In the genomic region with DNA sequence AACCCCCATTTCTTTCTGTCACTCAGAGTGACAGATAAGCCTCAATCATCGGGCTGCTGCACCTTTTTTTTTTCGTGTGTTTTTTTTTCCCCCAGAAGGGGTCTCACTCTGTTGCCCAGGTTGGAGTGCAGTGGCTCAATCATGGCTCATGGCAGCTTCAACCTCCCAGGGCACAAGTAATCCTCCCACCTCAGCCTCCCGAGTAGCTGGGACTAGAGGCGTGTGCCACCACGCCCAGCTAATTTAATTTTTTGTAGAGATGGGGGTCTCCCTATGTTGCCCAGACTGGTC, we compare ENCODE assay signal across 25 cellular contexts. TPM values are rescaled to one million over a fixed set of nuclear protein-coding genes. Genes with fewer than 3 reads are reported as not detected.
DNase-seq lines count a peak whose midpoint lies in the region; ATAC-seq and TF ChIP-seq lines count a peak whose summit lies in the region.
"Had no signal": no experiment of that assay in that cellular context is flagged by ENCODE, and none has a peak within 500 bp of the region (broad histone marks: within the 10 kb centered on the region; RNA-seq: fewer than 3 reads in every experiment).

No MANE protein-coding gene starts in this region.

- no peak overlapping the region for H3K23ac ChIP-seq in H9 (ENCODE audit: insufficient read length, low read depth, low read length)

- no peak overlapping the region for H4K8ac ChIP-seq in H9 (replicated peaks; ENCODE audit: insufficient read length, low read depth, low read length)

- H3K9me3 ChIP-seq in H9 (ENCODE audit: control insufficient read depth, low read depth, low read length): no peaks in the 10 kb centered on the region
- no peaks in the 10 kb centered on the region for H3K9me3 ChIP-seq in iPS-20b (ENCODE audit: insufficient read depth, low read depth, low read length)
- no peaks in the 10 kb centered on the region for H3K9me3 ChIP-seq in prostate gland
- H3K9me3 ChIP-seq: esophagus muscularis mucosa, heart right ventricle, upper lobe of left lung had no signal

- H2BK20ac ChIP-seq in H9 (ENCODE audit: low read depth, low read length, poor library complexity, severe bottlenecking): no peak overlapping the region

- H2BK5ac ChIP-seq in H9 (ENCODE audit: insufficient read length, low read length): no peak overlapping the region

- H2BK120ac ChIP-seq in H9 (ENCODE audit: low read depth, low read length, poor library complexity, severe bottlenecking): no peak overlapping the region

- no peaks in the 10 kb centered on the region; the same call in 1 of the 2 replicates for H3K4me1 ChIP-seq in H9 (ENCODE audit: insufficient read depth, low read length)
- no peaks in the 10 kb centered on the region for H3K4me1 ChIP-seq in iPS-20b (ENCODE audit: insufficient read depth, low read length)
- no peaks in the 10 kb centered on the region for H3K4me1 ChIP-seq in prostate gland (replicated peaks)
- H3K4me1 ChIP-seq: foreskin keratinocyte had no signal

- no peaks in the 10 kb centered on the region for H3K36me3 Mint-ChIP-seq in H9 (ENCODE audit: insufficient read depth in 1 of 3, low read depth in 3 of 3)
- H3K36me3 Mint-ChIP-seq in WTC11: no peaks in the 10 kb centered on the region
- H3K36me3 Mint-ChIP-seq in activated T-helper 1 cell treated with anti-CD3 and anti-CD28 coated beads, Interleukin-12 subunit alpha, Interleukin-12 subunit beta, Interleukin-2, Interleukin-4 antibody, amounts not matched to agents 30 ng/mL and 10 ng/mL and 1 ng/mL, durations not matched to agents 14 hours and 24 hours and 36 hours (ENCODE audit: low read depth): no peaks in the 10 kb centered on the region
- H3K36me3 Mint-ChIP-seq: activated naive CD4-positive, alpha-beta T cell treated with anti-CD3 and anti-CD28 coated beads, Interleukin-2, amount 10 ng/mL, durations not matched to agents 7 days and 5 days; memory B cell had no signal

- no peak for ATAC-seq in WTC11
- ATAC-seq: foreskin keratinocyte, Right ventricle myocardium inferior had no signal

- no peaks in the 10 kb centered on the region for H3K79me2 ChIP-seq in H9 (ENCODE audit: insufficient read depth, low read length)

- no peak overlapping the region for H2AK5ac ChIP-seq in H9 (ENCODE audit: insufficient read length, low read length)

- no peaks in the 10 kb centered on the region for H3K79me1 ChIP-seq in H9 (ENCODE audit: insufficient read depth, low read depth, low read length, poor library complexity, severe bottlenecking)

- no peak overlapping the region for H4K91ac ChIP-seq in H9 (ENCODE audit: insufficient read length, low read depth, low read length)

- H3K23me2 ChIP-seq in H9 (ENCODE audit: insufficient read length, low read depth, low read length, poor library complexity, severe bottlenecking): peaks cover 13% of the 10 kb centered on the region

- H3K36me3 ChIP-seq in iPS-20b (ENCODE audit: insufficient read depth, low read depth, low read length) (no peaks in the 10 kb centered on the region), prostate gland (no peaks in the 10 kb centered on the region)
- H3K36me3 ChIP-seq: cardiac muscle cell, esophagus muscularis mucosa, heart right ventricle, upper lobe of left lung had no signal

- peaks cover 10% of the 10 kb centered on the region; the same call in 1 of the 2 replicates for H3K27me3 ChIP-seq in H9 (ENCODE audit: insufficient read depth, low read length)
- H3K27me3 ChIP-seq in iPS-20b (ENCODE audit: insufficient read depth, low read length): peaks cover 60% of the 10 kb centered on the region
- H3K27me3 ChIP-seq in prostate gland (replicated peaks; ENCODE audit: insufficient read depth): no peaks in the 10 kb centered on the region

- H3K27me3 Mint-ChIP-seq in H9 (ENCODE audit: low read depth) (peaks cover 43% of the 10 kb centered on the region), WTC11 (ENCODE audit: low read depth) (peaks cover 35% of the 10 kb centered on the region)
- peaks cover 35% of the 10 kb centered on the region for H3K27me3 Mint-ChIP-seq in activated T-helper 1 cell treated with anti-CD3 and anti-CD28 coated beads, Interleukin-12 subunit alpha, Interleukin-12 subunit beta, Interleukin-2, Interleukin-4 antibody, amounts not matched to agents 30 ng/mL and 10 ng/mL and 1 ng/mL, durations not matched to agents 14 hours and 24 hours and 36 hours (ENCODE audit: insufficient read depth)

- H3K4ac ChIP-seq in H9 (ENCODE audit: low read depth, low read length): no peak overlapping the region

- peaks cover 25 to 29% of the 10 kb centered on the region in 2 experiments for H3K4me1 Mint-ChIP-seq in H9
- peaks cover 23% of the 10 kb centered on the region for H3K4me1 Mint-ChIP-seq in WTC11
- no peaks in the 10 kb centered on the region for H3K4me1 Mint-ChIP-seq in activated T-helper 1 cell treated with anti-CD3 and anti-CD28 coated beads, Interleukin-12 subunit alpha, Interleukin-12 subunit beta, Interleukin-2, Interleukin-4 antibody, amounts not matched to agents 30 ng/mL and 10 ng/mL and 1 ng/mL, durations not matched to agents 14 hours and 24 hours and 36 hours (ENCODE audit: low read depth)
- H3K4me1 Mint-ChIP-seq: B cell, memory B cell had no signal

- H3K18ac ChIP-seq in H9 (ENCODE audit: insufficient read length, low read depth, low read length): no peak overlapping the region

- no peak overlapping the region for H2BK12ac ChIP-seq in H9 (ENCODE audit: insufficient read length, low read depth, low read length)

- POLR2A ChIA-PET in WTC11 (lab: Charles Lee): no interaction called here

- CTCF ChIA-PET in WTC11 (lab: Charles Lee): interaction anchor here (1.0 kb wide), 1 partner anchor 53 kb away, joined by 3 read pairs; no protein-coding TSS in a partner anchor

- H3K27ac Mint-ChIP-seq in H9 (no peak overlapping the region), WTC11 (no peak overlapping the region)
- H3K27ac Mint-ChIP-seq in activated T-helper 1 cell treated with anti-CD3 and anti-CD28 coated beads, Interleukin-12 subunit alpha, Interleukin-12 subunit beta, Interleukin-2, Interleukin-4 antibody, amounts not matched to agents 30 ng/mL and 10 ng/mL and 1 ng/mL, durations not matched to agents 14 hours and 24 hours and 36 hours: no peak overlapping the region
- H3K27ac Mint-ChIP-seq: activated CD4-positive, alpha-beta T cell treated with anti-CD3 and anti-CD28 coated beads, Interleukin-2, amount 10 ng/mL, durations not matched to agents 7 days and 5 days; activated naive CD4-positive, alpha-beta T cell treated with anti-CD3 and anti-CD28 coated beads, Interleukin-2, amount 10 ng/mL, durations not matched to agents 7 days and 5 days; B cell; memory B cell; T-helper 2 cell treated with Interferon-gamma antibody and Interleukin-4, amounts not matched to agents 5 μg/mL and 100 μg/mL, for 36 hours had no signal

- WGBS in H9 (ENCODE audit: extremely low coverage, insufficient read length, low lambda C conversion rate): no CpG with 5 or more reads among the region's 5 CpGs
- 72% methylated on average over 5 of the region's 5 CpGs for WGBS in prostate gland

- DNase-seq in H9 (no peak), WTC11 (ENCODE audit: low spot score) (no peak), prostate gland (ENCODE audit: low spot score) (no peak), RKO (ENCODE audit: low spot score) (no peak), NCI-H345 (lab: John Stamatoyannopoulos, UW) (no peak), HUDEP-2 (lab: John Stamatoyannopoulos, UW; ENCODE audit: unreplicated experiment in 76 of 76) (no peak)
- no peak for DNase-seq in activated T-helper 1 cell treated with anti-CD3 and anti-CD28 coated beads, Interleukin-12 subunit alpha, Interleukin-12 subunit beta, Interleukin-2, Interleukin-4 antibody, amounts not matched to agents 30 ng/mL and 10 ng/mL and 1 ng/mL, durations not matched to agents 14 hours and 24 hours and 36 hours (ENCODE audit: low spot score)
- DNase-seq: activated CD4-positive, alpha-beta T cell treated with anti-CD3 and anti-CD28 coated beads, Interleukin-2, amount 10 ng/mL, durations not matched to agents 7 days and 5 days; activated naive CD4-positive, alpha-beta T cell treated with anti-CD3 and anti-CD28 coated beads, Interleukin-2, amount 10 ng/mL, durations not matched to agents 7 days and 5 days; cortex of kidney; DMS79; foreskin keratinocyte; heart right ventricle; stimulated activated CD4-positive, alpha-beta T cell treated with anti-CD3 and anti-CD28 coated beads, Interleukin-2, amount 100 ng/mL, for 24 hours; upper lobe of left lung had no signal

- H3K14ac ChIP-seq in H9 (ENCODE audit: insufficient read depth, low read length): no peak overlapping the region

- no peaks in the 10 kb centered on the region for H3K9me3 Mint-ChIP-seq in H9
- H3K9me3 Mint-ChIP-seq in WTC11: no peaks in the 10 kb centered on the region
- H3K9me3 Mint-ChIP-seq in activated T-helper 1 cell treated with anti-CD3 and anti-CD28 coated beads, Interleukin-12 subunit alpha, Interleukin-12 subunit beta, Interleukin-2, Interleukin-4 antibody, amounts not matched to agents 30 ng/mL and 10 ng/mL and 1 ng/mL, durations not matched to agents 14 hours and 24 hours and 36 hours: no peaks in the 10 kb centered on the region
- H3K9me3 Mint-ChIP-seq: activated CD4-positive, alpha-beta T cell treated with anti-CD3 and anti-CD28 coated beads, Interleukin-2, amount 10 ng/mL, durations not matched to agents 7 days and 5 days; activated naive CD4-positive, alpha-beta T cell treated with anti-CD3 and anti-CD28 coated beads, Interleukin-2, amount 10 ng/mL, durations not matched to agents 7 days and 5 days; memory B cell; T-helper 2 cell treated with Interferon-gamma antibody and Interleukin-4, amounts not matched to agents 5 μg/mL and 100 μg/mL, for 36 hours had no signal

- TF ChIP-seq POLR2A in prostate gland (IDR thresholded peaks at IDR 0.05): no peak

- peak overlapping the region; percentile 66 for H3K4me2 ChIP-seq in H9 (ENCODE audit: insufficient read depth, insufficient read length, low read length)

- no peak overlapping the region for H3T11ph ChIP-seq in H9 (ENCODE audit: low read length)

- no peak overlapping the region for H4K5ac ChIP-seq in H9 (ENCODE audit: insufficient read length, low read depth, low read length)

- intact Hi-C loops in prostate gland (cut with DNase I): no loop called here
- intact Hi-C loops in activated T-helper 1 cell treated with anti-CD3 and anti-CD28 coated beads, Interleukin-12 subunit alpha, Interleukin-12 subunit beta, Interleukin-2, Interleukin-4 antibody, amounts not matched to agents 30 ng/mL and 10 ng/mL and 1 ng/mL, durations not matched to agents 14 hours and 24 hours and 36 hours (cut with micrococcal nuclease): no loop called here

- H3K4me3 Mint-ChIP-seq in H9 (peak overlapping the region; percentile 75 to 78), WTC11 (peak overlapping the region; percentile 70)
- no peak overlapping the region for H3K4me3 Mint-ChIP-seq in activated T-helper 1 cell treated with anti-CD3 and anti-CD28 coated beads, Interleukin-12 subunit alpha, Interleukin-12 subunit beta, Interleukin-2, Interleukin-4 antibody, amounts not matched to agents 30 ng/mL and 10 ng/mL and 1 ng/mL, durations not matched to agents 14 hours and 24 hours and 36 hours
- H3K4me3 Mint-ChIP-seq: activated CD4-positive, alpha-beta T cell treated with anti-CD3 and anti-CD28 coated beads, Interleukin-2, amount 10 ng/mL, durations not matched to agents 7 days and 5 days; activated naive CD4-positive, alpha-beta T cell treated with anti-CD3 and anti-CD28 coated beads, Interleukin-2, amount 10 ng/mL, durations not matched to agents 7 days and 5 days; B cell; memory B cell; T-helper 2 cell treated with Interferon-gamma antibody and Interleukin-4, amounts not matched to agents 5 μg/mL and 100 μg/mL, for 36 hours had no signal

- H3K56ac ChIP-seq in H9 (ENCODE audit: insufficient read length, low read depth, low read length): no peak overlapping the region

- H3K4me3 ChIP-seq in iPS-20b (ENCODE audit: low read length): peak overlapping the region; percentile 67
- peak overlapping the region in 1 of 2 donors; percentile 72 for H3K4me3 ChIP-seq in prostate gland
- H3K4me3 ChIP-seq: esophagus muscularis mucosa, heart right ventricle had no signal

- H2AFZ ChIP-seq in H9 (ENCODE audit: low read length): no peak overlapping the region

- H3K27ac ChIP-seq in H9 (ENCODE audit: insufficient read length, low read depth, low read length) (no peak overlapping the region), iPS-20b (ENCODE audit: low read length) (no peak overlapping the region), prostate gland (peak overlapping the region; percentile 93 to 97)
- H3K27ac ChIP-seq: cardiac muscle cell, esophagus muscularis mucosa, foreskin keratinocyte, heart right ventricle had no signal

- H3K9ac ChIP-seq in H9 (ENCODE audit: extremely low read depth, insufficient read length, low read length): no peak overlapping the region
- H3K9ac ChIP-seq in iPS-20b (ENCODE audit: low read depth, low read length): no peak overlapping the region

- TF ChIP-seq CTCF in H9 (conservative IDR thresholded peaks at IDR 0.05) (no peak), WTC11 (IDR thresholded peaks at IDR 0.05) (no peak), prostate gland (IDR thresholded peaks at IDR 0.05) (no peak)

- no peaks in the 10 kb centered on the region for H4K20me1 ChIP-seq in H9 (ENCODE audit: control insufficient read depth, insufficient read depth, insufficient read length)

- no peak overlapping the region for H2BK15ac ChIP-seq in H9 (ENCODE audit: low read depth, low read length)

RNA-seq across cellular contexts. Expression of gene TMPRSS2, which starts 1.2 kb away (rescaled TPM):
- total RNA-seq in H9 (2021) (10.2 and 12.1 TPM in 2 replicates), WTC11 (2021) (8.5 to 10.4 TPM (median 8.9 TPM) in 3 replicates), prostate gland (100 to 1,000 TPM; 336 to 786 TPM)
- not detected in 2 replicates for total RNA-seq in activated T-helper 1 cell treated with anti-CD3 and anti-CD28 coated beads, Interleukin-12 subunit alpha, Interleukin-12 subunit beta, Interleukin-2, Interleukin-4 antibody, amounts not matched to agents 30 ng/mL and 10 ng/mL and 1 ng/mL, durations not matched to agents 14 hours and 24 hours and 36 hours
- total RNA-seq: activated CD4-positive, alpha-beta T cell treated with anti-CD3 and anti-CD28 coated beads, Interleukin-2, amount 10 ng/mL, durations not matched to agents 7 days and 5 days; B cell; cardiac muscle cell; foreskin keratinocyte; heart right ventricle; LHCN-M2; NCI-H460; omental fat pad; Right ventricle myocardium inferior had no signal

Comparison
In these comparisons a context has a peak if more than half of its experiments do, and no peak if none do; other contexts are left out.
1. H3K27ac ChIP-seq: peak in prostate gland (2 of 2); none in H9 (single experiment) and iPS-20b (single experiment).
2. RNA of gene TMPRSS2, which starts 1.2 kb away (total RNA-seq): 336 to 786 TPM in prostate gland; 10.2 to 12.1 TPM in H9, 8.5 to 10.4 TPM in WTC11 and not detected in activated T-helper 1 cell treated with anti-CD3 and anti-CD28 coated beads, Interleukin-12 subunit alpha, Interleukin-12 subunit beta, Interleukin-2, Interleukin-4 antibody, amounts not matched to agents 30 ng/mL and 10 ng/mL and 1 ng/mL, durations not matched to agents 14 hours and 24 hours and 36 hours; every median in the first group is over 10 times any median in the second.